Comparison of ENCODE assay signal across 15 cellular contexts in genomic region chr13:113046066-113046882, GRCh38. TPM values are rescaled to one million over a fixed set of nuclear protein-coding genes. Genes with fewer than 3 reads are reported as not detected.
"Had no signal": no experiment of that assay in that cellular context is flagged by ENCODE, and none has a peak within 500 bp of the region (broad histone marks: within the 10 kb centered on the region; RNA-seq: fewer than 3 reads in every experiment).

No MANE protein-coding gene starts in this region.

- H3K36me3 Mint-ChIP-seq: natural killer cell had no signal

- H3K27ac Mint-ChIP-seq: activated CD4-positive, alpha-beta T cell treated with anti-CD3 and anti-CD28 coated beads, Interleukin-2, amount 10 ng/mL, durations not matched to agents 7 days and 5 days; activated naive CD8-positive, alpha-beta T cell treated with anti-CD3 and anti-CD28 coated beads for 36 hours; natural killer cell; T-helper 2 cell treated with Interferon-gamma antibody and Interleukin-4, amounts not matched to agents 5 μg/mL and 100 μg/mL, for 36 hours had no signal

- H3K9me3 Mint-ChIP-seq: activated CD4-positive, alpha-beta T cell treated with anti-CD3 and anti-CD28 coated beads, Interleukin-2, amount 10 ng/mL, durations not matched to agents 7 days and 5 days; activated naive CD8-positive, alpha-beta T cell treated with anti-CD3 and anti-CD28 coated beads for 36 hours; natural killer cell; T-helper 2 cell treated with Interferon-gamma antibody and Interleukin-4, amounts not matched to agents 5 μg/mL and 100 μg/mL, for 36 hours had no signal

- H3K4me1 ChIP-seq: prostate gland, right lobe of liver, transverse colon had no signal

- H3K79me2 ChIP-seq: hepatocyte had no signal

- H3K4me2 ChIP-seq: hepatocyte had no signal

- DNase-seq: activated CD4-positive, alpha-beta T cell treated with anti-CD3 and anti-CD28 coated beads, Interleukin-2, amount 10 ng/mL, durations not matched to agents 7 days and 5 days; activated CD4-positive, CD25-positive, alpha-beta regulatory T cell; activated CD8-positive, alpha-beta memory T cell treated with anti-CD3 and anti-CD28 coated beads for 24 hours; activated gamma-delta T cell treated with Interleukin-2 at 50 U/mL for 16 hours; activated naive CD8-positive, alpha-beta T cell treated with anti-CD3 and anti-CD28 coated beads for 36 hours; islet precursor cell; mesenchymal stem cell; natural killer cell; stimulated activated CD4-positive, alpha-beta T cell treated with anti-CD3 and anti-CD28 coated beads, Interleukin-2, amount 100 ng/mL, for 24 hours; transverse colon had no signal

- ATAC-seq: natural killer cell had no signal

- H3K27ac ChIP-seq: hepatocyte, prostate gland, right lobe of liver, transverse colon had no signal

- H3K27me3 Mint-ChIP-seq: activated CD4-positive, alpha-beta T cell treated with anti-CD3 and anti-CD28 coated beads, Interleukin-2, amount 10 ng/mL, durations not matched to agents 7 days and 5 days; activated naive CD8-positive, alpha-beta T cell treated with anti-CD3 and anti-CD28 coated beads for 36 hours had no signal

- H3K27me3 ChIP-seq: hepatocyte, right lobe of liver, vagina had no signal

- H3K4me1 Mint-ChIP-seq: activated CD4-positive, alpha-beta T cell treated with anti-CD3 and anti-CD28 coated beads, Interleukin-2, amount 10 ng/mL, durations not matched to agents 7 days and 5 days; activated naive CD8-positive, alpha-beta T cell treated with anti-CD3 and anti-CD28 coated beads for 36 hours; natural killer cell had no signal

- H3K4me3 Mint-ChIP-seq: activated CD4-positive, alpha-beta T cell treated with anti-CD3 and anti-CD28 coated beads, Interleukin-2, amount 10 ng/mL, durations not matched to agents 7 days and 5 days; activated naive CD8-positive, alpha-beta T cell treated with anti-CD3 and anti-CD28 coated beads for 36 hours; natural killer cell; T-helper 2 cell treated with Interferon-gamma antibody and Interleukin-4, amounts not matched to agents 5 μg/mL and 100 μg/mL, for 36 hours had no signal

- H3K9me3 ChIP-seq: prostate gland, right lobe of liver, transverse colon, vagina had no signal

- H3K4me3 ChIP-seq: hepatocyte, prostate gland, right lobe of liver, transverse colon had no signal

- H2AFZ ChIP-seq: hepatocyte had no signal

- H3K36me3 ChIP-seq: prostate gland, right lobe of liver, transverse colon, vagina had no signal

RNA-seq across cellular contexts. Expression of gene F7, which starts 59.3 kb away (rescaled TPM):
- total RNA-seq: activated CD4-positive, alpha-beta T cell treated with anti-CD3 and anti-CD28 coated beads, Interleukin-2, amount 10 ng/mL, durations not matched to agents 7 days and 5 days; transverse colon; vagina had no signal
